Comparison of ENCODE assay signal across 8 cellular contexts in the genomic region with DNA sequence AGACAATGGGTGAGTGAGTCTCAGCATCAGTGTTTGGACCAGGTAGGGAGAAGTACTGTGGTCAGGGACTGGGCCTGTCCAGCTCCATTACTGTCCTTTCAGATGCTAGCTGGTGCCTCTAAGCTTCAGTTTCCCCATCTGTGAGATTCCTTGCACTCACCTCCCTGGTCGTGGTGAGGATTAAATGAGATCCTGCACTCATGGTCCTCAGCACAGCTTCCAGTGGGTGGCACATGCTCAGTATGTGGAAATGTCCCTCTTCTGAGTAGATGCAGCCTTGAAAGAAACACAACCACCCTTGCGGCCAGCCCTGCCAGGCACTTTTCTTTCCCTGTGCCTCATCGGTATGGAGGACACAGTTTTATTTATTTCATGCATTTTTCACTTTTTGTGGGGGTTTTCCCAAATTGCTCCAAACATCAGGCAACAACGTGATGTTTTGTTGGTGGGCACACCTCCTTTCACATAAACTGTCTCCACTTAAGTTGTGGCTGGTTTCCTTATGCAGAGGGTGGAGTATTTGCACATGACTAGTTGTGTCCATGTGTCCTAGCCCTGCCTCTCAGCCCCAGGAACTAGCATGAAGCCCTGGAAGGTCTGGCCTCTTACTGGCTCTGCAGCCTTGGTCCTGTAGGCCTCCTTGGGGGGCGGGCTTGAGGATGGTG. TPM values are rescaled to one million over a fixed set of nuclear protein-coding genes. Genes with fewer than 3 reads are reported as not detected.
A peak's percentile ranks its signal among the peaks of the same experiment; 100 is the strongest.
DNase-seq lines count a peak whose midpoint lies in the region; ATAC-seq and TF ChIP-seq lines count a peak whose summit lies in the region.
"Had no signal": no experiment of that assay in that cellular context is flagged by ENCODE, and none has a peak within 500 bp of the region (broad histone marks: within the 10 kb centered on the region; RNA-seq: fewer than 3 reads in every experiment).

No MANE protein-coding gene starts in this region.

- H3K4me1 ChIP-seq in iPS-15b (ENCODE audit: control insufficient read depth, insufficient read depth, low read length), result peaks cover 17% of the 10 kb centered on the region

- DNase-seq in HL-60 (ENCODE audit: low read depth in 1 of 2, low spot score in 1 of 2), result no peak
- DNase-seq in activated CD8-positive, alpha-beta T cell treated with anti-CD3 and anti-CD28 coated beads for 36 hours, result no peak
- no peak for DNase-seq in stimulated activated naive CD8-positive, alpha-beta T cell treated with anti-CD3 and anti-CD28 coated beads, Interleukin-15, amount 100 ng/mL, for 72 hours
- DNase-seq in NCI-H446 (lab: John Stamatoyannopoulos, UW), result no peak
- DNase-seq in LoVo (ENCODE audit: low spot score), result no peak
- no peak for DNase-seq in T1000 (lab: John Stamatoyannopoulos, UW)

- H3K36me3 ChIP-seq in iPS-15b (ENCODE audit: control insufficient read depth, insufficient read depth, low read length), result no peaks in the 10 kb centered on the region

- H3K4me1 Mint-ChIP-seq in activated CD8-positive, alpha-beta T cell treated with anti-CD3 and anti-CD28 coated beads for 36 hours (ENCODE audit: low read depth), result peaks cover 40% of the 10 kb centered on the region
- peaks cover 53% of the 10 kb centered on the region for H3K4me1 Mint-ChIP-seq in stimulated activated naive CD8-positive, alpha-beta T cell treated with anti-CD3 and anti-CD28 coated beads, Interleukin-15, amount 100 ng/mL, for 72 hours

- ATAC-seq in activated CD8-positive, alpha-beta T cell treated with anti-CD3 and anti-CD28 coated beads for 36 hours, result no peak
- ATAC-seq in stimulated activated naive CD8-positive, alpha-beta T cell treated with anti-CD3 and anti-CD28 coated beads, Interleukin-15, amount 100 ng/mL, for 72 hours, result no peak

- H3K27me3 ChIP-seq in HL-60 (ENCODE audit: insufficient read depth, poor library complexity, severe bottlenecking), result no peaks in the 10 kb centered on the region
- H3K27me3 ChIP-seq in iPS-15b (ENCODE audit: control insufficient read depth, insufficient read depth, low read length), result peaks cover 32% of the 10 kb centered on the region

- intact Hi-C loops in activated CD8-positive, alpha-beta T cell treated with anti-CD3 and anti-CD28 coated beads for 36 hours (cut with micrococcal nuclease), result no loop called here

- H3K27me3 Mint-ChIP-seq in activated CD8-positive, alpha-beta T cell treated with anti-CD3 and anti-CD28 coated beads for 36 hours, result no peaks in the 10 kb centered on the region
- no peaks in the 10 kb centered on the region for H3K27me3 Mint-ChIP-seq in stimulated activated naive CD8-positive, alpha-beta T cell treated with anti-CD3 and anti-CD28 coated beads, Interleukin-15, amount 100 ng/mL, for 72 hours

- H3K9me3 Mint-ChIP-seq in activated CD8-positive, alpha-beta T cell treated with anti-CD3 and anti-CD28 coated beads for 36 hours, result peaks cover 4% of the 10 kb centered on the region
- peaks cover 9 to 11% of the 10 kb centered on the region in 2 donors for H3K9me3 Mint-ChIP-seq in stimulated activated naive CD8-positive, alpha-beta T cell treated with anti-CD3 and anti-CD28 coated beads, Interleukin-15, amount 100 ng/mL, for 72 hours

- no peak for TF ChIP-seq CTCF in HL-60 (IDR thresholded peaks at IDR 0.05; ENCODE audit: insufficient read depth, low read length)
- no peak for TF ChIP-seq CTCF in activated CD8-positive, alpha-beta T cell treated with anti-CD3 and anti-CD28 coated beads for 36 hours (IDR thresholded peaks at IDR 0.05)

- H3K9me3 ChIP-seq in iPS-15b (ENCODE audit: control insufficient read depth, insufficient read depth, low read length), result no peaks in the 10 kb centered on the region

- H3K27ac ChIP-seq in HL-60 (replicated peaks), result no peak overlapping the region

- H3K9ac ChIP-seq in iPS-15b (ENCODE audit: low read depth, low read length), result no peak overlapping the region

- H3K4me3 Mint-ChIP-seq in activated CD8-positive, alpha-beta T cell treated with anti-CD3 and anti-CD28 coated beads for 36 hours, result peak overlapping the region; percentile 92
- H3K4me3 Mint-ChIP-seq in stimulated activated naive CD8-positive, alpha-beta T cell treated with anti-CD3 and anti-CD28 coated beads, Interleukin-15, amount 100 ng/mL, for 72 hours, result peak overlapping the region; percentile 91 to 95

- peaks cover 15% of the 10 kb centered on the region for H3K36me3 Mint-ChIP-seq in activated CD8-positive, alpha-beta T cell treated with anti-CD3 and anti-CD28 coated beads for 36 hours (ENCODE audit: low read depth)

- POLR2A ChIA-PET in activated CD8-positive, alpha-beta T cell treated with anti-CD3 and anti-CD28 coated beads for 36 hours (lab: Charles Lee), result interaction anchor here (2.4 to 5.2 kb wide), 2 partner anchors 11 to 18 kb away, joined by 8 to 51 read pairs; a partner anchor contains a TSS

- peak overlapping the region; percentile 84 for H3K27ac Mint-ChIP-seq in activated CD8-positive, alpha-beta T cell treated with anti-CD3 and anti-CD28 coated beads for 36 hours
- peak overlapping the region; percentile 5 to 95 for H3K27ac Mint-ChIP-seq in stimulated activated naive CD8-positive, alpha-beta T cell treated with anti-CD3 and anti-CD28 coated beads, Interleukin-15, amount 100 ng/mL, for 72 hours

- H3K4me3 ChIP-seq in HL-60 (replicated peaks; ENCODE audit: insufficient read depth, low read length) (peak overlapping the region; percentile 90), iPS-15b (ENCODE audit: low read depth, low read length) (peak overlapping the region; percentile 69)

- CTCF ChIA-PET in activated CD8-positive, alpha-beta T cell treated with anti-CD3 and anti-CD28 coated beads for 36 hours (lab: Charles Lee), result interaction anchor here (1.2 to 4.2 kb wide), 3 partner anchors 10 to 97 kb away, joined by 3 to 13 read pairs (median 6); no protein-coding TSS in a partner anchor

RNA-seq across cellular contexts. Expression of a gene that starts 1.1 kb away (rescaled TPM):
- total RNA-seq in activated CD8-positive, alpha-beta T cell treated with anti-CD3 and anti-CD28 coated beads for 36 hours, result 10 to 100 TPM; 29.1 to 34.5 TPM

RNA-seq across cellular contexts. Expression of a gene that starts 16.2 kb away (rescaled TPM):
- under 1 TPM; 0.25 to 0.40 TPM for total RNA-seq in activated CD8-positive, alpha-beta T cell treated with anti-CD3 and anti-CD28 coated beads for 36 hours

RNA-seq across cellular contexts. Expression of a gene that starts 18.7 kb away (rescaled TPM):
- 10 to 100 TPM; 23.7 to 23.8 TPM for total RNA-seq in activated CD8-positive, alpha-beta T cell treated with anti-CD3 and anti-CD28 coated beads for 36 hours

RNA-seq across cellular contexts. Expression of a gene that starts 31.8 kb away (rescaled TPM):
- under 1 TPM; 0.22 to 0.25 TPM for total RNA-seq in activated CD8-positive, alpha-beta T cell treated with anti-CD3 and anti-CD28 coated beads for 36 hours

RNA-seq across cellular contexts. Expression of a gene that starts 49.1 kb away (rescaled TPM):
- total RNA-seq in activated CD8-positive, alpha-beta T cell treated with anti-CD3 and anti-CD28 coated beads for 36 hours, result not detected
- total RNA-seq: NCI-H460 had no signal
